In the genomic region with DNA sequence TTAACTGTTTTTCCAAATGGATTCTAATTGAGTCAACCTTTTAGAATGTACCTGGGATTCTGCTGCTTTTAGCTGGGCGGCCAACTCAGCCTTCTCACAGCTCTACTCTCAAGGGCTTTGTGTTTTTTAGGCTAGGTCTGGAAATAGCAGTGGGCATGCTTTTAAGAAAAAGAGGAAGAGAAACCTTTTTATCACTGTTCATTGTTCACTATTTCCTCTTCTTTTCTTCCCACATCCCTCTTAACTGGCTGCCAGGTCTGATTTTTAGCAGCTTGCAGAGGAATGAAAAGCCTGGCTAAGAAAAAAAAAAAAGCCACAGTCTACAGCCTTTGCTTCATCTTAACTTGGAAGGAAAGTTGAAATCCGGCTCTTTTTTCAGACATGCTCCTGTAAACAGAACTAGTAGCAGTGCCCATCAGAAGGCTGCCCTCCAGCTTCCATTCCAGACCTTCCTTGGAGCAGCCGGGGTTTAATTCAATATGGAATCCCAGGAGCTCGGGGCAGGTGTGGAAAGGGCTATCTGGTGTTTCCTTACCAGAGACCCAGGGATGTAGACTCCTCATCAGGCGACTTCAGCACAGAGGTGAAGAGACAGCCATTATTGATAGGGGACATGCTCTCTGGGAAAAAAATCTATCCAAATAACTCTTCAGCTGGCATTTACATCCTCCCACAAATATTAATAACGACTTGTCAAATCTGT, we compare ENCODE assay signal across 8 cellular contexts.
DNase-seq lines count a peak whose midpoint lies in the region; ATAC-seq, FAIRE-seq and TF ChIP-seq lines count a peak whose summit lies in the region.

No MANE protein-coding gene starts in this region.

- no peak overlapping the region for H3K27ac Mint-ChIP-seq in H9

- no peak overlapping the region for H3K27ac ChIP-seq in H9 (ENCODE audit: insufficient read length, low read depth, low read length)
- no peak overlapping the region for H3K27ac ChIP-seq in OCI-LY1 (ENCODE audit: low read depth, low read length, poor library complexity, severe bottlenecking)
- H3K27ac ChIP-seq in adrenal gland = no peak overlapping the region

- H3K79me2 ChIP-seq in H9 (ENCODE audit: insufficient read depth, low read length) (no peaks in the 10 kb centered on the region), OCI-LY1 (ENCODE audit: insufficient read depth, low read length) (no peaks in the 10 kb centered on the region)

- no peak overlapping the region for H2AFZ ChIP-seq in H9 (ENCODE audit: low read length)
- H2AFZ ChIP-seq in OCI-LY1 (ENCODE audit: low read length) = no peak overlapping the region

- H3K4me1 ChIP-seq in H9 (ENCODE audit: insufficient read depth, low read length) = no peaks in the 10 kb centered on the region
- peaks cover 13% of the 10 kb centered on the region for H3K4me1 ChIP-seq in OCI-LY1 (ENCODE audit: insufficient read depth, low read length, severe bottlenecking)
- H3K4me1 ChIP-seq in adrenal gland (replicated peaks in 1 of 2) = peaks cover 0 to 5% of the 10 kb centered on the region in 2 donors

- H3F3A ChIP-seq in OCI-LY1 (ENCODE audit: insufficient read depth, low read length) = no peaks in the 10 kb centered on the region

- H3K4me1 Mint-ChIP-seq in H9 = peaks cover 10 to 16% of the 10 kb centered on the region in 2 experiments

- peak; percentile 42 for ATAC-seq in left lobe of liver

- H3K36me3 ChIP-seq in OCI-LY1 (ENCODE audit: insufficient read depth, low read length) = no peaks in the 10 kb centered on the region
- H3K36me3 ChIP-seq in adrenal gland (replicated peaks in 1 of 2) = no peaks in the 10 kb centered on the region

- no peak overlapping the region for H3K18ac ChIP-seq in H9 (ENCODE audit: insufficient read length, low read depth, low read length)

- no peak overlapping the region for H3T11ph ChIP-seq in H9 (ENCODE audit: low read length)

- H2BK12ac ChIP-seq in H9 (ENCODE audit: insufficient read length, low read depth, low read length) = no peak overlapping the region

- H2BK20ac ChIP-seq in H9 (ENCODE audit: low read depth, low read length, poor library complexity, severe bottlenecking) = no peak overlapping the region

- no peak overlapping the region for H3K14ac ChIP-seq in H9 (ENCODE audit: insufficient read depth, low read length)

- WGBS in H9 (ENCODE audit: extremely low coverage, insufficient read length, low lambda C conversion rate) = no CpG with 5 or more reads among the region's 6 CpGs
- 35 to 48% (median 38%) methylated on average over 3 to 6 of the region's 6 CpGs for WGBS in adrenal gland, 4 donors

- H2BK5ac ChIP-seq in H9 (ENCODE audit: insufficient read length, low read length) = no peak overlapping the region

- H3K27me3 ChIP-seq in H9 (ENCODE audit: insufficient read depth, low read length) (no peaks in the 10 kb centered on the region), OCI-LY1 (ENCODE audit: insufficient read depth, low read length) (no peaks in the 10 kb centered on the region), adrenal gland (peaks cover 18% of the 10 kb centered on the region)

- H2BK120ac ChIP-seq in H9 (ENCODE audit: low read depth, low read length, poor library complexity, severe bottlenecking) = no peak overlapping the region

- 0 out of 7 replicates have a peak, but pooled peaks cover 0 to 1% (median 0%) of the 10 kb centered on the region in 3 experiments for H3K36me3 Mint-ChIP-seq in H9 (ENCODE audit: insufficient read depth in 1 of 3, low read depth in 3 of 3)

- no peaks in the 10 kb centered on the region; a peak in 1 of 5 replicates for H3K9me3 Mint-ChIP-seq in H9

- no peak overlapping the region for H3K23ac ChIP-seq in H9 (ENCODE audit: insufficient read length, low read depth, low read length)

- H4K91ac ChIP-seq in H9 (ENCODE audit: insufficient read length, low read depth, low read length) = no peak overlapping the region

- no peaks in the 10 kb centered on the region for H3K79me1 ChIP-seq in H9 (ENCODE audit: insufficient read depth, low read depth, low read length, poor library complexity, severe bottlenecking)

- DNase-seq in GM12865 (ENCODE audit: low read depth) (peak; percentile 7), H9 (peak; percentile 49), left lobe of liver (ENCODE audit: low spot score) (no peak), adrenal gland (no peak), NCI-H1092 treated with DMSO at 0.1 percent for 48 hours (lab: John Stamatoyannopoulos, UW) (no peak), NCI-H1694 treated with DMSO at 0.1 percent for 48 hours (lab: John Stamatoyannopoulos, UW) (no peak), frontal cortex (ENCODE audit: low spot score in 2 of 2) (no peak)

- H3K9me2 ChIP-seq in OCI-LY1 (ENCODE audit: low read depth, low read length) = no peaks in the 10 kb centered on the region

- H3K9ac ChIP-seq in H9 (ENCODE audit: extremely low read depth, insufficient read length, low read length) (no peak overlapping the region), OCI-LY1 (ENCODE audit: low read length) (no peak overlapping the region)

- TF ChIP-seq CTCF in GM12865 (IDR thresholded peaks at IDR 0.05; ENCODE audit: insufficient read depth, low read depth, low read length, missing control alignments) (no peak), H9 (conservative IDR thresholded peaks at IDR 0.05) (no peak), OCI-LY1 (IDR thresholded peaks at IDR 0.05; ENCODE audit: low read length) (no peak), adrenal gland (IDR thresholded peaks at IDR 0.05) (no peak)

- no peak for TF ChIP-seq POLR2A in adrenal gland (IDR thresholded peaks at IDR 0.05)

- H3K27me3 Mint-ChIP-seq in H9 (ENCODE audit: low read depth) = peaks cover 13% of the 10 kb centered on the region

- peak overlapping the region in 1 of 2 experiments; percentile 39; a peak in 1 of 5 replicates for H3K4me3 Mint-ChIP-seq in H9

- no peaks in the 10 kb centered on the region for H3K23me2 ChIP-seq in H9 (ENCODE audit: insufficient read length, low read depth, low read length, poor library complexity, severe bottlenecking)

- H4K5ac ChIP-seq in H9 (ENCODE audit: insufficient read length, low read depth, low read length) = no peak overlapping the region

- no peak overlapping the region for H2AK5ac ChIP-seq in H9 (ENCODE audit: insufficient read length, low read length)

- H4K20me1 ChIP-seq in H9 (ENCODE audit: control insufficient read depth, insufficient read depth, insufficient read length) (no peaks in the 10 kb centered on the region), OCI-LY1 (ENCODE audit: insufficient read depth, low read length) (no peaks in the 10 kb centered on the region)

- H4K8ac ChIP-seq in H9 (replicated peaks; ENCODE audit: insufficient read length, low read depth, low read length) = no peak overlapping the region

- H2BK15ac ChIP-seq in H9 (ENCODE audit: low read depth, low read length) = no peak overlapping the region

- H3K4ac ChIP-seq in H9 (ENCODE audit: low read depth, low read length) = no peak overlapping the region

- H3K9me3 ChIP-seq in H9 (ENCODE audit: control insufficient read depth, low read depth, low read length) (no peaks in the 10 kb centered on the region), OCI-LY1 (ENCODE audit: low read length) (no peaks in the 10 kb centered on the region), adrenal gland (replicated peaks in 1 of 3) (no peaks in the 10 kb centered on the region)

- H3K4me2 ChIP-seq in H9 (ENCODE audit: insufficient read depth, insufficient read length, low read length) (no peak overlapping the region), OCI-LY1 (ENCODE audit: low read length) (peak overlapping the region; percentile 25; the same call in 1 of the 2 replicates)

- FAIRE-seq in frontal cortex (lab: Jason Lieb, UNC) = no peak

- no peak overlapping the region for H3K56ac ChIP-seq in H9 (ENCODE audit: insufficient read length, low read depth, low read length)

- H3K4me3 ChIP-seq in GM12865 (ENCODE audit: low read depth, low read length) (no peak overlapping the region), OCI-LY1 (ENCODE audit: low read depth, low read length, poor library complexity, severe bottlenecking) (no peak overlapping the region), adrenal gland (no peak overlapping the region)

- intact Hi-C loops in adrenal gland (cut with DNase I) = loop anchor here (5.0 to 10.0 kb wide), 2 partner anchors 404 to 406 kb away; partner anchors contain the start of gene GAD1 (in 1 of the 2)

Comparison
In these comparisons a context has a peak if more than half of its experiments do, and no peak if none do; other contexts are left out.
1. DNase-seq: peak in GM12865 (single experiment) and H9 (single experiment); none in left lobe of liver (single experiment), adrenal gland (0 of 7), NCI-H1092 treated with DMSO at 0.1 percent for 48 hours (single experiment), NCI-H1694 treated with DMSO at 0.1 percent for 48 hours (single experiment) and frontal cortex (0 of 2).